10 cellular contexts compared by ENCODE assay signal in the genomic region with DNA sequence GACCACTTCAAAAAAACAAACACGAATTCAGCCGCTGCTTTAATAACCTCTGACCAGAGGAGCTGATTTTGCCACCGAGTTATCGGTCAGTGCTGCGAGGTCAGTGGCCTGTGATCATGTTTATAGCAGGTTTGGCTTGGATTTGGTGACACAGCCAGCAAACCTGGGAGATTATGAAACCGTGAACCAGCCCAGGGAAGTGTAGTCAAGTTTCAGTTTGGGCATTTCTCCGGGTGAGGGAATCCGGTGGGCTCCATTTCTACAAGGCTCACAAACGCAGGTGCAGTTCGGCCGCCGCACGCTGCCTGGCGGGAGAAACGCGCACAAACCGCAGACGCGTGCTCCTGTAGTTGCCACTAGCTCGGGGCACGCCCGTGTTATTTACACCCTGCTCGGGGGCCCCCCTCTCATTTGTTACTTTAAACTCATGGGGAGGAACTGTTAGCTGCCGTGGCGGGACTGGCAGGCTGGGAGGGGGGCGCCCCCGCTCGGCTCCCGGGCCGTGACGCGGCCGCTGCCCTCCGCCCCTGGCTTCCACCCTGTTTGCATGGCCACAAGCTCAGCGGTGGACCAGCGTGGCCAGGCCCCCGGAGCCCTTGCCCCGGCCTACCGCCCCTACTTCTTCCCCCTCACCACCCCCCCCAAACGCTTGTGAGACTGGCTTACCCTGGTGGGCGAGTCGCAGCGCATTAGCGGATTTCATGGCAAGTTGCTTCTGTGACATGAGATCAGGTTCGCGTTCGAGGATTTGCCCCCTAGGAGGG. TPM values are rescaled to one million over a fixed set of nuclear protein-coding genes. Genes with fewer than 3 reads are reported as not detected.
DNase-seq lines count a peak whose midpoint lies in the region; ATAC-seq and TF ChIP-seq lines count a peak whose summit lies in the region.
"Had no signal": no experiment of that assay in that cellular context is flagged by ENCODE, and none has a peak within 500 bp of the region (broad histone marks: within the 10 kb centered on the region; RNA-seq: fewer than 3 reads in every experiment).

No MANE protein-coding gene starts in this region.

- peak overlapping the region; percentile 50 for H3K4me3 Mint-ChIP-seq in activated CD4-positive, alpha-beta T cell treated with anti-CD3 and anti-CD28 coated beads for 36 hours

- no peak overlapping the region for H2BK12ac ChIP-seq in trophoblast cell (ENCODE audit: low read length)

- H3K18ac ChIP-seq in trophoblast cell (ENCODE audit: low read length): no peak overlapping the region

- H2BK5ac ChIP-seq in trophoblast cell (ENCODE audit: low read depth, low read length, poor library complexity): no peak overlapping the region

- H3K9me3 Mint-ChIP-seq in activated CD4-positive, alpha-beta T cell treated with anti-CD3 and anti-CD28 coated beads for 36 hours (ENCODE audit: low read depth): no peaks in the 10 kb centered on the region

- H3K9ac ChIP-seq in trophoblast cell (ENCODE audit: low read length): no peak overlapping the region

- H3K4ac ChIP-seq in trophoblast cell (ENCODE audit: low read depth, low read length): no peak overlapping the region

- H4K91ac ChIP-seq in trophoblast cell (ENCODE audit: low read depth, low read length): no peak overlapping the region

- CTCF ChIA-PET in activated CD4-positive, alpha-beta T cell treated with anti-CD3 and anti-CD28 coated beads for 36 hours (lab: Charles Lee): interaction anchor here (0.6 to 3.2 kb wide), 4 partner anchors 15 to 1065 kb away, joined by 3 to 20 read pairs (median 5); no protein-coding TSS in a partner anchor

- H3K4me2 ChIP-seq in trophoblast cell (ENCODE audit: low read length): peak overlapping the region; percentile 11

- peak overlapping the region; percentile 49 for H3K4me3 ChIP-seq in left ventricle myocardium inferior
- H3K4me3 ChIP-seq in trophoblast cell (ENCODE audit: low read depth, low read length): no peak overlapping the region
- H3K4me3 ChIP-seq: HAP-1 had no signal

- H3K4me1 Mint-ChIP-seq in activated CD4-positive, alpha-beta T cell treated with anti-CD3 and anti-CD28 coated beads for 36 hours: peaks cover 27% of the 10 kb centered on the region

- H3K27me3 Mint-ChIP-seq in activated CD4-positive, alpha-beta T cell treated with anti-CD3 and anti-CD28 coated beads for 36 hours: peaks cover 72% of the 10 kb centered on the region

- H4K8ac ChIP-seq in trophoblast cell (ENCODE audit: low read depth, low read length): no peak overlapping the region

- H2AK5ac ChIP-seq in trophoblast cell (ENCODE audit: low read length): no peak overlapping the region

- H3K36me3 ChIP-seq in left ventricle myocardium inferior (no peaks in the 10 kb centered on the region), trophoblast cell (ENCODE audit: control insufficient read depth in 1 of 2, insufficient read depth in 2 of 2, low read length in 2 of 2) (no peaks in the 10 kb centered on the region)
- H3K36me3 ChIP-seq: HAP-1 had no signal

- intact Hi-C loops in activated CD4-positive, alpha-beta T cell treated with anti-CD3 and anti-CD28 coated beads for 36 hours (cut with DNase I, micrococcal nuclease): loop anchor here in 1 of 2 experiments (2.0 kb wide), 1 partner anchor 13 kb away; a partner anchor contains a TSS
- intact Hi-C loops in left ventricle myocardium inferior (cut with micrococcal nuclease): no loop called here

- H2AFZ ChIP-seq in trophoblast cell (ENCODE audit: insufficient read depth, low read length, poor library complexity): no peak overlapping the region

- no peak overlapping the region for H4K12ac ChIP-seq in trophoblast cell (ENCODE audit: low read depth, low read length)

- H3K23ac ChIP-seq in trophoblast cell (ENCODE audit: low read length): no peak overlapping the region

- H3K79me1 ChIP-seq in trophoblast cell (ENCODE audit: low read length): no peaks in the 10 kb centered on the region

- ATAC-seq in activated CD4-positive, alpha-beta T cell treated with anti-CD3 and anti-CD28 coated beads for 36 hours: peak; percentile 18
- ATAC-seq in HG02870 (IDR thresholded peaks at IDR 0.05; ENCODE audit: unreplicated experiment): no peak

- H3K27ac ChIP-seq in left ventricle myocardium inferior (replicated peaks) (no peak overlapping the region), trophoblast cell (ENCODE audit: low read depth, low read length) (no peak overlapping the region), substantia nigra (ENCODE audit: low read depth, low read length, poor library complexity, severe bottlenecking) (no peak overlapping the region)

- H3K36me3 Mint-ChIP-seq in activated CD4-positive, alpha-beta T cell treated with anti-CD3 and anti-CD28 coated beads for 36 hours (ENCODE audit: low read depth): no peaks in the 10 kb centered on the region

- H3K4me1 ChIP-seq in left ventricle myocardium inferior (peaks cover 33% of the 10 kb centered on the region), trophoblast cell (ENCODE audit: control insufficient read depth in 1 of 2, insufficient read depth in 2 of 2, low read length in 2 of 2) (peaks cover 6 to 13% of the 10 kb centered on the region in 2 experiments)
- H3K4me1 ChIP-seq: HAP-1 had no signal

- TF ChIP-seq CTCF in left ventricle myocardium inferior (IDR thresholded peaks at IDR 0.05; ENCODE audit: borderline replicate concordance): no peak

- peak; percentile 26 for DNase-seq in activated CD4-positive, alpha-beta T cell treated with anti-CD3 and anti-CD28 coated beads for 36 hours
- DNase-seq in activated CD4-positive, alpha-beta T cell treated with anti-CD3 and anti-CD28 coated beads, Interleukin-2, amount 50 U/mL, for 48 hours: no peak
- DNase-seq in NCI-H69 (lab: John Stamatoyannopoulos, UW): peak; percentile 53
- DNase-seq in left ventricle myocardium inferior: no peak
- no peak for DNase-seq in trophoblast cell
- no peak for DNase-seq in substantia nigra (lab: John Stamatoyannopoulos, UW)
- no peak for DNase-seq in GM19238 (ENCODE audit: insufficient read length, low spot score)
- DNase-seq: NCI-H446 treated with DMSO at 0.1 percent for 48 hours had no signal

- H3K27me3 ChIP-seq in left ventricle myocardium inferior (ENCODE audit: low read depth): peaks cover 100% of the 10 kb centered on the region
- peaks cover 52% of the 10 kb centered on the region for H3K27me3 ChIP-seq in trophoblast cell (ENCODE audit: insufficient read depth, low read length)

- H3K79me2 ChIP-seq in trophoblast cell (ENCODE audit: control insufficient read depth, insufficient read depth, low read length, poor library complexity): no peaks in the 10 kb centered on the region

- POLR2A ChIA-PET in activated CD4-positive, alpha-beta T cell treated with anti-CD3 and anti-CD28 coated beads for 36 hours (lab: Charles Lee): no interaction called here

- H3K14ac ChIP-seq in trophoblast cell (ENCODE audit: low read length): no peak overlapping the region

- H3K9me3 ChIP-seq in left ventricle myocardium inferior (replicated peaks) (no peaks in the 10 kb centered on the region), trophoblast cell (ENCODE audit: insufficient read depth, low read depth, low read length) (peaks cover 7% of the 10 kb centered on the region)
- H3K9me3 ChIP-seq: HAP-1 had no signal

- H3K27ac Mint-ChIP-seq in activated CD4-positive, alpha-beta T cell treated with anti-CD3 and anti-CD28 coated beads for 36 hours: no peak overlapping the region

- no CpG with 5 or more reads among the region's 47 CpGs for WGBS in trophoblast cell (ENCODE audit: extremely low coverage, insufficient coverage, insufficient read length)

- no peak overlapping the region for H2BK120ac ChIP-seq in trophoblast cell (ENCODE audit: insufficient read depth, low read length, poor library complexity)

RNA-seq across cellular contexts. Expression of a gene that starts 13.6 kb away (rescaled TPM):
- total RNA-seq in activated CD4-positive, alpha-beta T cell treated with anti-CD3 and anti-CD28 coated beads for 36 hours: not detected
- not detected for total RNA-seq in left ventricle myocardium inferior
- 0.15 and 0.42 TPM in 2 replicates for polyA plus RNA-seq in trophoblast cell (2013)

Comparison
In these comparisons a context has a peak if more than half of its experiments do, and no peak if none do; other contexts are left out.
1. DNase-seq: peak in activated CD4-positive, alpha-beta T cell treated with anti-CD3 and anti-CD28 coated beads for 36 hours (single experiment) and NCI-H69 (single experiment); none in activated CD4-positive, alpha-beta T cell treated with anti-CD3 and anti-CD28 coated beads, Interleukin-2, amount 50 U/mL, for 48 hours (0 of 2), left ventricle myocardium inferior (single experiment), trophoblast cell (0 of 2), substantia nigra (0 of 49) and GM19238 (single experiment).